Comparison of ENCODE assay signal across 15 cellular contexts in genomic region chr3:12681089-12681488, GRCh38. TPM values are rescaled to one million over a fixed set of nuclear protein-coding genes. Genes with fewer than 3 reads are reported as not detected.
DNase-seq lines count a peak whose midpoint lies in the region; ATAC-seq and TF ChIP-seq lines count a peak whose summit lies in the region.
"Had no signal": no experiment of that assay in that cellular context is flagged by ENCODE, and none has a peak within 500 bp of the region (broad histone marks: within the 10 kb centered on the region; RNA-seq: fewer than 3 reads in every experiment).

No MANE protein-coding gene starts in this region.

- H3K4me3 ChIP-seq in right cardiac atrium (ENCODE audit: low read length) (no peak overlapping the region), adipocyte (ENCODE audit: low read length) (no peak overlapping the region), lower lobe of right lung (no peak overlapping the region), upper lobe of left lung (no peak overlapping the region)
- H3K4me3 ChIP-seq: dorsolateral prefrontal cortex, GM12878 had no signal

- no peaks in the 10 kb centered on the region for H3K9me3 ChIP-seq in right cardiac atrium (ENCODE audit: control insufficient read depth, low read length)
- no peaks in the 10 kb centered on the region for H3K9me3 ChIP-seq in adipocyte (ENCODE audit: control insufficient read depth, low read length)
- no peaks in the 10 kb centered on the region for H3K9me3 ChIP-seq in lower lobe of right lung
- H3K9me3 ChIP-seq in upper lobe of left lung, result no peaks in the 10 kb centered on the region

- TF ChIP-seq EP300 in upper lobe of left lung (IDR thresholded peaks at IDR 0.05), result no peak

- 96% methylated on average over 3 of the region's 3 CpGs for WGBS in right cardiac atrium
- WGBS in upper lobe of left lung, 2 donors, result 95 to 98% methylated on average over 3 of the region's 3 CpGs

- H3K27me3 ChIP-seq in right cardiac atrium (ENCODE audit: control insufficient read depth, insufficient read depth) (no peaks in the 10 kb centered on the region), adipocyte (replicated peaks; ENCODE audit: control insufficient read depth, insufficient read depth, low read length) (no peaks in the 10 kb centered on the region), lower lobe of right lung (ENCODE audit: low read depth) (no peaks in the 10 kb centered on the region), upper lobe of left lung (no peaks in the 10 kb centered on the region)
- H3K27me3 ChIP-seq: dorsolateral prefrontal cortex had no signal

- H3K27ac ChIP-seq in right cardiac atrium (ENCODE audit: low read length) (peak overlapping the region; percentile 73), lower lobe of right lung (peak overlapping the region; percentile 74), upper lobe of left lung (peak overlapping the region; percentile 67 to 81 (median 79))

- TF ChIP-seq CTCF in lower lobe of right lung (IDR thresholded peaks at IDR 0.05), result no peak
- no peak for TF ChIP-seq CTCF in upper lobe of left lung (IDR thresholded peaks at IDR 0.05)

- H3K9ac ChIP-seq in adipocyte (ENCODE audit: low read length), result peak overlapping the region; percentile 59

- no peaks in the 10 kb centered on the region for H3K36me3 ChIP-seq in adipocyte (ENCODE audit: control insufficient read depth, insufficient read depth, low read length, severe bottlenecking)
- H3K36me3 ChIP-seq in lower lobe of right lung, result no peaks in the 10 kb centered on the region
- H3K36me3 ChIP-seq in upper lobe of left lung, result no peaks in the 10 kb centered on the region

- intact Hi-C loops in right cardiac atrium (cut with DNase I), result no loop called here
- intact Hi-C loops in cardiac septum (cut with DNase I), result no loop called here
- intact Hi-C loops in lower lobe of right lung (cut with DNase I), result no loop called here

- ATAC-seq in right cardiac atrium, result no peak
- ATAC-seq in lower lobe of right lung, result no peak
- no peak for ATAC-seq in upper lobe of left lung (ENCODE audit: low FRiP score in 2 of 2)
- no peak for ATAC-seq in GM19395 (IDR thresholded peaks at IDR 0.05; ENCODE audit: unreplicated experiment)
- ATAC-seq in GM21825 (IDR thresholded peaks at IDR 0.05; ENCODE audit: unreplicated experiment), result no peak

- no peak for DNase-seq in right cardiac atrium
- DNase-seq in cardiac septum (ENCODE audit: low spot score), result no peak
- no peak for DNase-seq in adipocyte (ENCODE audit: low read depth)
- DNase-seq in lower lobe of right lung, result peak; percentile 14
- no peak for DNase-seq in upper lobe of left lung
- no peak for DNase-seq in cerebellar nuclear complex (lab: John Stamatoyannopoulos, UW)
- DNase-seq: activated CD4-positive, CD25-positive, alpha-beta regulatory T cell; activated gamma-delta T cell; Calu3; dorsolateral prefrontal cortex; islet precursor cell; NCI-H1436 had no signal

- no peak for TF ChIP-seq POLR2A in upper lobe of left lung (IDR thresholded peaks at IDR 0.05)

- H3K4me1 ChIP-seq in right cardiac atrium (ENCODE audit: control insufficient read depth, insufficient read depth, low read length), result no peaks in the 10 kb centered on the region
- H3K4me1 ChIP-seq in adipocyte (ENCODE audit: control insufficient read depth, insufficient read depth, low read length), result peaks cover 19% of the 10 kb centered on the region
- peaks cover 8% of the 10 kb centered on the region for H3K4me1 ChIP-seq in lower lobe of right lung
- H3K4me1 ChIP-seq in upper lobe of left lung, result peaks cover 0 to 7% (median 5%) of the 10 kb centered on the region in 4 donors

RNA-seq across cellular contexts. Expression of gene RAF1, which starts 17.2 kb away (rescaled TPM):
- total RNA-seq in right cardiac atrium (100 to 1,000 TPM; 130 to 146 (median 142) TPM), cardiac septum (118 TPM), lower lobe of right lung (92.7 TPM), upper lobe of left lung (100 to 1,000 TPM in 4 of 6 donors, 10 to 100 TPM in 2; 78.7 to 195 (median 110) TPM)
- 88.0 TPM for polyA plus RNA-seq in right cardiac atrium
